13 cellular contexts compared by ENCODE assay signal in genomic region chr14:51877807-51878206, GRCh38.
"Had no signal": no experiment of that assay in that cellular context is flagged by ENCODE, and none has a peak within 500 bp of the region (broad histone marks: within the 10 kb centered on the region; RNA-seq: fewer than 3 reads in every experiment).

No MANE protein-coding gene starts in this region.

- H3K9me3 Mint-ChIP-seq: activated CD4-positive, alpha-beta memory T cell treated with anti-CD3 and anti-CD28 coated beads for 36 hours; activated naive CD4-positive, alpha-beta T cell treated with anti-CD3 and anti-CD28 coated beads, Interleukin-2, amount 10 ng/mL, durations not matched to agents 7 days and 5 days; brain; dendritic cell treated with granulocyte-macrophage colony-stimulating factor and Interleukin-4, amounts not matched to agents 40 ng/mL and 50 ng/mL, for 4 days; nephron had no signal

- H3K27me3 Mint-ChIP-seq: activated CD4-positive, alpha-beta memory T cell treated with anti-CD3 and anti-CD28 coated beads for 36 hours; activated naive CD4-positive, alpha-beta T cell treated with anti-CD3 and anti-CD28 coated beads, Interleukin-2, amount 10 ng/mL, durations not matched to agents 7 days and 5 days; brain; dendritic cell treated with granulocyte-macrophage colony-stimulating factor and Interleukin-4, amounts not matched to agents 40 ng/mL and 50 ng/mL, for 4 days had no signal

- H3K4me3 Mint-ChIP-seq: activated CD4-positive, alpha-beta memory T cell treated with anti-CD3 and anti-CD28 coated beads for 36 hours; activated naive CD4-positive, alpha-beta T cell treated with anti-CD3 and anti-CD28 coated beads, Interleukin-2, amount 10 ng/mL, durations not matched to agents 7 days and 5 days; brain; dendritic cell treated with granulocyte-macrophage colony-stimulating factor and Interleukin-4, amounts not matched to agents 40 ng/mL and 50 ng/mL, for 4 days; nephron had no signal

- H3K27ac Mint-ChIP-seq: activated CD4-positive, alpha-beta memory T cell treated with anti-CD3 and anti-CD28 coated beads for 36 hours; activated naive CD4-positive, alpha-beta T cell treated with anti-CD3 and anti-CD28 coated beads, Interleukin-2, amount 10 ng/mL, durations not matched to agents 7 days and 5 days; dendritic cell treated with granulocyte-macrophage colony-stimulating factor and Interleukin-4, amounts not matched to agents 40 ng/mL and 50 ng/mL, for 4 days; nephron had no signal

- DNase-seq: activated CD4-positive, alpha-beta memory T cell treated with anti-CD3 and anti-CD28 coated beads for 36 hours; activated CD4-positive, CD25-positive, alpha-beta regulatory T cell treated with anti-CD3 and anti-CD28 coated beads, Interleukin-2, amount 50 U/mL, for 72 hours; activated CD8-positive, alpha-beta memory T cell treated with anti-CD3 and anti-CD28 coated beads, Interleukin-2, amount 50 U/mL, for 4 hours; activated naive CD4-positive, alpha-beta T cell treated with anti-CD3 and anti-CD28 coated beads, Interleukin-2, amount 10 ng/mL, durations not matched to agents 7 days and 5 days; amniotic stem cell; cerebellar nuclear complex; erythroblast; hippocampal formation; midbrain; stimulated activated CD4-positive, alpha-beta T cell treated with anti-CD3 and anti-CD28 coated beads, Interleukin-2, amount 100 ng/mL, for 48 hours had no signal
